Comparison of ENCODE assay signal across 8 cellular contexts in the genomic region with DNA sequence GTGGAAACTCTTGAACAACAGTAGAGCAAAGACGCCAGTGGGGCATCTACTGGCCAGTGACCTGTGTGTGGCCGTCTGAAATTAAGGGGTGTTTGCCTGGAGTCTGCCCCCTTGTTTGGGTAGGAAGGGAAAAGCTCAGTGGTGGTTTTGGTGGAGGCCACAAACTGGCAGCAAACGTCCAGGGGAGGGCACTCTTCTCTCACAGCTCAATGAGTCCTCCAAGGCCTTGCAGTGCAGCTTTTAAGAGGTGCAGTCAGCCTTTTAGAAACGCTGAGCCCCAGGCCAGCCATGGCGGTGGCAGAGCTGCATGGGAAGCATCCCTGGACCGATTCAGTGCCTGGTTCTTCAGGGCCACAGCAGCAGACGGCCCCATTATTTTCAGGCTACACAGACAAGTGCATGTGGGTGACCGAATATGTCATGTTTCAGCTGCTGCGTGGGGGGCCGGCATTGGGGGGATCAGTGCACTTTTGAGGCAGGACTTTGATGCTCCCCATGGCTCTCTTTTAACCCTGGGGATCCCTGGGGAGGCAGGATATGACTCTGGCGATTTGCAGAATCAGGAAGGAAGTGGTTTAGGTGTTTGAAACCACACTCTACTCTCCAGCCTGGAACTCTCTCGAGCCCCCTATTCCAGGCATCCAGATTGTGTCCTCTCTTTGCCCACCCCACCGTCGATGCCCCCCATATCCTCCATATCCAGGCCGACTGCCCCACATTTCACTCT.
DNase-seq lines count a peak whose midpoint lies in the region; ATAC-seq and TF ChIP-seq lines count a peak whose summit lies in the region.

No MANE protein-coding gene starts in this region.

- intact Hi-C loops in Calu3 (cut with micrococcal nuclease; ENCODE audit: unreplicated experiment), result no loop called here

- BruUV-seq in Calu3 (replicated peaks; lab: Mats Ljungman, UMichigan), result no TSS peak

- no peak overlapping the region for H3K4me3 Mint-ChIP-seq in activated CD8-positive, alpha-beta T cell treated with anti-CD3 and anti-CD28 coated beads, Interleukin-2, amount 10 ng/mL, durations not matched to agents 7 days and 5 days
- H3K4me3 Mint-ChIP-seq in stimulated activated naive B cell treated with anti-CD40 and anti-IgM and Interleukin-4, amounts not matched to agents 10 μg/mL and 1 μg/mL and 100 μg/mL, for 72 hours, result no peak overlapping the region
- no peak overlapping the region for H3K4me3 Mint-ChIP-seq in Calu3 (ENCODE audit: low read depth, unreplicated experiment)
- H3K4me3 Mint-ChIP-seq in T-cell, result no peak overlapping the region

- H3K27me3 Mint-ChIP-seq in activated CD8-positive, alpha-beta T cell treated with anti-CD3 and anti-CD28 coated beads, Interleukin-2, amount 10 ng/mL, durations not matched to agents 7 days and 5 days (ENCODE audit: low read depth), result peaks cover 5% of the 10 kb centered on the region
- peaks cover 22 to 60% of the 10 kb centered on the region in 2 donors for H3K27me3 Mint-ChIP-seq in stimulated activated naive B cell treated with anti-CD40 and anti-IgM and Interleukin-4, amounts not matched to agents 10 μg/mL and 1 μg/mL and 100 μg/mL, for 72 hours
- no peaks in the 10 kb centered on the region for H3K27me3 Mint-ChIP-seq in Calu3 (ENCODE audit: unreplicated experiment)
- peaks cover 13 to 14% of the 10 kb centered on the region in 2 donors for H3K27me3 Mint-ChIP-seq in T-cell

- H3K36me3 ChIP-seq in GM06990 (ENCODE audit: control insufficient read depth, insufficient read depth, low read length), result no peaks in the 10 kb centered on the region

- peaks cover 13% of the 10 kb centered on the region for H3K4me1 Mint-ChIP-seq in activated CD8-positive, alpha-beta T cell treated with anti-CD3 and anti-CD28 coated beads, Interleukin-2, amount 10 ng/mL, durations not matched to agents 7 days and 5 days (ENCODE audit: low read depth)
- no peaks in the 10 kb centered on the region for H3K4me1 Mint-ChIP-seq in stimulated activated naive B cell treated with anti-CD40 and anti-IgM and Interleukin-4, amounts not matched to agents 10 μg/mL and 1 μg/mL and 100 μg/mL, for 72 hours
- H3K4me1 Mint-ChIP-seq in Calu3 (ENCODE audit: low read depth, unreplicated experiment) (no peaks in the 10 kb centered on the region), T-cell (peaks cover 0 to 6% (median 2%) of the 10 kb centered on the region in 3 donors)

- POLR2A ChIA-PET in activated CD8-positive, alpha-beta T cell treated with anti-CD3 and anti-CD28 coated beads, Interleukin-2, amount 10 ng/mL, durations not matched to agents 7 days and 5 days (lab: Charles Lee), result interaction anchor here (0.7 kb wide), 1 partner anchor 921 kb away, joined by 3 read pairs; no protein-coding TSS in a partner anchor
- POLR2A ChIA-PET in T-cell (lab: Charles Lee), result no interaction called here

- H3K9me3 Mint-ChIP-seq in activated CD8-positive, alpha-beta T cell treated with anti-CD3 and anti-CD28 coated beads, Interleukin-2, amount 10 ng/mL, durations not matched to agents 7 days and 5 days (ENCODE audit: insufficient read depth), result no peaks in the 10 kb centered on the region
- H3K9me3 Mint-ChIP-seq in stimulated activated naive B cell treated with anti-CD40 and anti-IgM and Interleukin-4, amounts not matched to agents 10 μg/mL and 1 μg/mL and 100 μg/mL, for 72 hours, result no peaks in the 10 kb centered on the region
- H3K9me3 Mint-ChIP-seq in Calu3 (ENCODE audit: low read depth, unreplicated experiment) (peaks cover 17% of the 10 kb centered on the region), T-cell (no peaks in the 10 kb centered on the region)

- CTCF ChIA-PET in activated CD8-positive, alpha-beta T cell treated with anti-CD3 and anti-CD28 coated beads, Interleukin-2, amount 10 ng/mL, durations not matched to agents 7 days and 5 days (lab: Charles Lee), result no interaction called here
- CTCF ChIA-PET in Calu3 (lab: Charles Lee), result no interaction called here
- CTCF ChIA-PET in T-cell (lab: Charles Lee), result no interaction called here

- H3K27ac Mint-ChIP-seq in activated CD8-positive, alpha-beta T cell treated with anti-CD3 and anti-CD28 coated beads, Interleukin-2, amount 10 ng/mL, durations not matched to agents 7 days and 5 days, result no peak overlapping the region
- H3K27ac Mint-ChIP-seq in stimulated activated naive B cell treated with anti-CD40 and anti-IgM and Interleukin-4, amounts not matched to agents 10 μg/mL and 1 μg/mL and 100 μg/mL, for 72 hours, result no peak overlapping the region
- H3K27ac Mint-ChIP-seq in Calu3 (ENCODE audit: unreplicated experiment), result no peak overlapping the region
- no peak overlapping the region for H3K27ac Mint-ChIP-seq in T-cell

- TF ChIP-seq CTCF in GM06990 (IDR thresholded peaks at IDR 0.05; ENCODE audit: insufficient read depth, low read length, poor library complexity, severe bottlenecking) (peak; percentile 64), Calu3 (IDR thresholded peaks at IDR 0.05; ENCODE audit: unreplicated experiment) (no peak)

- no peak for ATAC-seq in activated CD8-positive, alpha-beta T cell treated with anti-CD3 and anti-CD28 coated beads, Interleukin-2, amount 10 ng/mL, durations not matched to agents 7 days and 5 days
- ATAC-seq in stimulated activated naive B cell treated with anti-CD40 and anti-IgM and Interleukin-4, amounts not matched to agents 10 μg/mL and 1 μg/mL and 100 μg/mL, for 72 hours (replicated peaks), result peak in 1 of 2 donors; percentile 36
- no peak for ATAC-seq in GM19324 (IDR thresholded peaks at IDR 0.05; ENCODE audit: low FRiP score, unreplicated experiment)
- ATAC-seq in T-cell (replicated peaks in 1 of 4), result no peak

- H3K36me3 Mint-ChIP-seq in activated CD8-positive, alpha-beta T cell treated with anti-CD3 and anti-CD28 coated beads, Interleukin-2, amount 10 ng/mL, durations not matched to agents 7 days and 5 days (ENCODE audit: low read depth), result no peaks in the 10 kb centered on the region
- no peaks in the 10 kb centered on the region for H3K36me3 Mint-ChIP-seq in stimulated activated naive B cell treated with anti-CD40 and anti-IgM and Interleukin-4, amounts not matched to agents 10 μg/mL and 1 μg/mL and 100 μg/mL, for 72 hours
- H3K36me3 Mint-ChIP-seq in Calu3 (ENCODE audit: insufficient read depth, unreplicated experiment) (no peaks in the 10 kb centered on the region), T-cell (no peaks in the 10 kb centered on the region)

- no peak overlapping the region for H3K4me3 ChIP-seq in GM06990 (replicated peaks; ENCODE audit: low read depth, low read length)

- DNase-seq in GM06990 (ENCODE audit: extremely low read depth, insufficient read length), result no peak
- peak; percentile 84 for DNase-seq in NCI-H1092 treated with DMSO at 0.1 percent for 48 hours (lab: John Stamatoyannopoulos, UW)
- DNase-seq in activated CD8-positive, alpha-beta T cell treated with anti-CD3 and anti-CD28 coated beads, Interleukin-2, amount 10 ng/mL, durations not matched to agents 7 days and 5 days, result peak; percentile 21
- DNase-seq in hippocampal formation (lab: John Stamatoyannopoulos, UW), result peak; percentile 40 to 76
- peak; percentile 3 for DNase-seq in stimulated activated naive B cell treated with anti-CD40 and anti-IgM and Interleukin-4, amounts not matched to agents 10 μg/mL and 1 μg/mL and 100 μg/mL, for 72 hours
- DNase-seq in Calu3, result no peak
- no peak for DNase-seq in T-cell

- no peaks in the 10 kb centered on the region for H3K27me3 ChIP-seq in GM06990 (replicated peaks; ENCODE audit: control insufficient read depth, insufficient read depth, low read length)

Comparison
In these comparisons a context has a peak if more than half of its experiments do, and no peak if none do; other contexts are left out.
1. DNase-seq: peak in NCI-H1092 treated with DMSO at 0.1 percent for 48 hours (single experiment), activated CD8-positive, alpha-beta T cell treated with anti-CD3 and anti-CD28 coated beads, Interleukin-2, amount 10 ng/mL, durations not matched to agents 7 days and 5 days (single experiment), hippocampal formation (2 of 2) and stimulated activated naive B cell treated with anti-CD40 and anti-IgM and Interleukin-4, amounts not matched to agents 10 μg/mL and 1 μg/mL and 100 μg/mL, for 72 hours (single experiment); none in GM06990 (single experiment), Calu3 (single experiment) and T-cell (0 of 34).